Comparison of ENCODE assay signal across 2 cellular contexts in the genomic region with DNA sequence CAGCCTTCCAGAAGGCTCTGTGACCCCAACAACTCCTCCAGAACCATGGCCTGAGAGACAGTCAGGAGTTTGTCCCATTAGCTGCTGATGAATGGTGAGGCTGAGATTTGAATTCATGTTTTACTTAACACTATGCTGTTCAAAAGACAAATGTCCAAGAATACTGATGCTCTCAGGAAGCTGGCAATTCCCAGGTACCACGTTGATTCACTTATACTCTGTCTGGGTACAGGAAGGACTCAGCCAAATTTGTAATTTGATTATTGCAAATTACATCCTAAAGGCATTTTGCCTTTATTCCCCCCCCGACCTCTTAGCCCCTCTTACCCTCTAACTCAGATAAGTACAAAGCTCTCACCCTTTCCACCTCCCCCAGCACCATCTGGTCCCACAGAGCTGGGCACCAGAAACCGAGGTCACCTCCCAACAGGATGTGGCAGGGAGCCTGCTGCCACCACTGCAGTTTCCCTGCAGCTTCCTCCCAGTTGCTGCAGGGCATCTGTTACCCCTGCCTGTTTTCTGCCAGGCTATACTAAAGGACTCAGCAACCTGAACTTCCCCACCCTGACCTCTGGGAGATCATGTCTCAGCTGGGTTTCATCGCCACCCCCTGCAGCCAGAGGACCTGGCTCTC.
TF ChIP-seq lines count a peak whose summit lies in the region.

No MANE protein-coding gene starts in this region.

TF ChIP-seq in SK-N-SH treated with all-trans-retinoic acid at 6 μM for 48 hours, 23 proteins besides CTCF, POLR2A, EP300 and RAD21:
- TF ChIP-seq GLIS3 (CRISPR knock-in tag; IDR thresholded peaks at IDR 0.05) (no peak), TCF4 (CRISPR knock-in tag; IDR thresholded peaks at IDR 0.05; ENCODE audit: borderline replicate concordance) (peak; percentile 35; the same call in 1 of the 2 replicates)
TF ChIP-seq in SK-N-SH treated with all-trans-retinoic acid at 6 μM for 48 hours: peak in this region for 1.

TF ChIP-seq in HepG2, 621 proteins besides CTCF, POLR2A, EP300 and RAD21:
- TF ChIP-seq SRSF4 (IDR thresholded peaks at IDR 0.05; ENCODE audit: low read depth, low read length, poor library complexity, severe bottlenecking), result no peak
- TF ChIP-seq MXI1 (IDR thresholded peaks at IDR 0.05; ENCODE audit: borderline replicate concordance, low read depth, low read length), result no peak
- TF ChIP-seq POLR2AphosphoS5 (IDR thresholded peaks at IDR 0.05; ENCODE audit: low read depth, low read length), result no peak
- no peak for TF ChIP-seq CREB3 (CRISPR knock-in tag; IDR thresholded peaks at IDR 0.05)
- no peak for TF ChIP-seq ZNF670 (CRISPR knock-in tag; IDR thresholded peaks at IDR 0.05; ENCODE audit: borderline replicate concordance)
- TF ChIP-seq POLR2G (IDR thresholded peaks at IDR 0.05; ENCODE audit: low read depth, low read length), result no peak
- TF ChIP-seq BCL6 (CRISPR knock-in tag; IDR thresholded peaks at IDR 0.05), result no peak
- TF ChIP-seq SP5 (CRISPR knock-in tag; IDR thresholded peaks at IDR 0.05; ENCODE audit: borderline replicate concordance, low read depth), result no peak
- no peak for TF ChIP-seq ZNF737 (CRISPR knock-in tag; IDR thresholded peaks at IDR 0.05; ENCODE audit: borderline replicate concordance)
- TF ChIP-seq, protein P1, sequence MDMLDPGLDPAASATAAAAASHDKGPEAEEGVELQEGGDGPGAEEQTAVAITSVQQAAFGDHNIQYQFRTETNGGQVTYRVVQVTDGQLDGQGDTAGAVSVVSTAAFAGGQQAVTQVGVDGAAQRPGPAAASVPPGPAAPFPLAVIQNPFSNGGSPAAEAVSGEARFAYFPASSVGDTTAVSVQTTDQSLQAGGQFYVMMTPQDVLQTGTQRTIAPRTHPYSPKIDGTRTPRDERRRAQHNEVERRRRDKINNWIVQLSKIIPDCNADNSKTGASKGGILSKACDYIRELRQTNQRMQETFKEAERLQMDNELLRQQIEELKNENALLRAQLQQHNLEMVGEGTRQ (IDR thresholded peaks at IDR 0.05; ENCODE audit: low read depth, low read length), result no peak
- TF ChIP-seq, protein P1 (CRISPR knock-in tag; IDR thresholded peaks at IDR 0.05; ENCODE audit: borderline replicate concordance), result no peak
- TF ChIP-seq SMARCE1 (IDR thresholded peaks at IDR 0.05; ENCODE audit: borderline replicate concordance), result no peak
- TF ChIP-seq FUBP1 (CRISPR knock-in tag; IDR thresholded peaks at IDR 0.05; ENCODE audit: borderline replicate concordance), result no peak
- TF ChIP-seq HCFC1 (IDR thresholded peaks at IDR 0.05; ENCODE audit: low read depth, low read length), result no peak
- TF ChIP-seq, protein P2, sequence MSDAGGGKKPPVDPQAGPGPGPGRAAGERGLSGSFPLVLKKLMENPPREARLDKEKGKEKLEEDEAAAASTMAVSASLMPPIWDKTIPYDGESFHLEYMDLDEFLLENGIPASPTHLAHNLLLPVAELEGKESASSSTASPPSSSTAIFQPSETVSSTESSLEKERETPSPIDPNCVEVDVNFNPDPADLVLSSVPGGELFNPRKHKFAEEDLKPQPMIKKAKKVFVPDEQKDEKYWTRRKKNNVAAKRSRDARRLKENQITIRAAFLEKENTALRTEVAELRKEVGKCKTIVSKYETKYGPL (CRISPR knock-in tag; IDR thresholded peaks at IDR 0.05), result no peak
- no peak for TF ChIP-seq ZNF354B (CRISPR knock-in tag; IDR thresholded peaks at IDR 0.05)
- TF ChIP-seq ZSCAN31 (CRISPR knock-in tag; IDR thresholded peaks at IDR 0.05; ENCODE audit: low read depth), result no peak
- no peak for TF ChIP-seq SSRP1 (CRISPR knock-in tag; IDR thresholded peaks at IDR 0.05)
- no peak for TF ChIP-seq ZNF639 (CRISPR knock-in tag; conservative IDR thresholded peaks at IDR 0.05)
- TF ChIP-seq ZNF616 (CRISPR knock-in tag; IDR thresholded peaks at IDR 0.05; ENCODE audit: low read depth), result no peak
- no peak for TF ChIP-seq NFE2 (CRISPR knock-in tag; IDR thresholded peaks at IDR 0.05)
